ENCODE assay signal across 1 cellular context in the genomic region with DNA sequence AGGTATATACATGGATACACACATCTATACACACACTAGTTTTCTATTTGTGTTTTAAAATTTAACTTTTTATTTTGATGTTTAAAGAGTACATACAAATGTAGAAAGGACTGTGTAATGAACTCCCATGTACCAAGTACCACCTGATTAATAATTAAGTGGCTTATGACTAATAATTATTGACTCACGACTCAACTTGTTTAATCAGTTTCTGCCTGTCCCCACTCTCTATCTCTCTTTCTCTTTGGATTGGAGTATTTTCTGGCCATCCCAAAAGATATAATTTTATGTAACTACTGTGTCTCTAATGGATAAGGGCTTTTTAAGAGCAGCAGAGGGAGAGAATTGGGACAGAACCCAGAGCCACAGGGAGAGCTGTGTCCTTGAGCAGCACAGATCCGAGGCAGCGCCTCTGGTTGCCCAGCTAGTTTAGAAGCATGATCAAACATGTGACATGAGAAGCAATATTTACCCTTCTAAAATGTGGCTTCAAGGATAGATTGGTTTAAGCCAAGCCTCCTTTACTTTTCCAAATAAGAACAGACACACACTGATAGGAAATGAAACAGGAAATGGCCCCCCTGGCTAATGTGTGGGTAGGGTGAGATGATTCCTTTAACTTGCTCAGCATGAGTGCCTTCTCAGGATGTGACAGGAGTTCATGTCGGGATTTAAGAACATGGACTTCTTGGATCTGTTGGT.
TF ChIP-seq lines count a peak whose summit lies in the region.

No MANE protein-coding gene starts in this region.

TF ChIP-seq in HepG2, 621 proteins besides CTCF, POLR2A, EP300 and RAD21 (continued from another document):
- TF ChIP-seq ZNF274 (CRISPR knock-in tag; IDR thresholded peaks at IDR 0.05) = no peak
- TF ChIP-seq ESRRA (CRISPR knock-in tag; IDR thresholded peaks at IDR 0.05; ENCODE audit: low read depth) = no peak
- TF ChIP-seq, protein P1, sequence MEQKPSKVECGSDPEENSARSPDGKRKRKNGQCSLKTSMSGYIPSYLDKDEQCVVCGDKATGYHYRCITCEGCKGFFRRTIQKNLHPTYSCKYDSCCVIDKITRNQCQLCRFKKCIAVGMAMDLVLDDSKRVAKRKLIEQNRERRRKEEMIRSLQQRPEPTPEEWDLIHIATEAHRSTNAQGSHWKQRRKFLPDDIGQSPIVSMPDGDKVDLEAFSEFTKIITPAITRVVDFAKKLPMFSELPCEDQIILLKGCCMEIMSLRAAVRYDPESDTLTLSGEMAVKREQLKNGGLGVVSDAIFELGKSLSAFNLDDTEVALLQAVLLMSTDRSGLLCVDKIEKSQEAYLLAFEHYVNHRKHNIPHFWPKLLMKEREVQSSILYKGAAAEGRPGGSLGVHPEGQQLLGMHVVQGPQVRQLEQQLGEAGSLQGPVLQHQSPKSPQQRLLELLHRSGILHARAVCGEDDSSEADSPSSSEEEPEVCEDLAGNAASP (CRISPR knock-in tag; IDR thresholded peaks at IDR 0.05; ENCODE audit: borderline replicate concordance) = no peak
- TF ChIP-seq ARNTL (CRISPR knock-in tag; IDR thresholded peaks at IDR 0.05) = 0 out of 2 replicates have a peak, but pooled peaks have one; percentile 40
- TF ChIP-seq, protein P2, sequence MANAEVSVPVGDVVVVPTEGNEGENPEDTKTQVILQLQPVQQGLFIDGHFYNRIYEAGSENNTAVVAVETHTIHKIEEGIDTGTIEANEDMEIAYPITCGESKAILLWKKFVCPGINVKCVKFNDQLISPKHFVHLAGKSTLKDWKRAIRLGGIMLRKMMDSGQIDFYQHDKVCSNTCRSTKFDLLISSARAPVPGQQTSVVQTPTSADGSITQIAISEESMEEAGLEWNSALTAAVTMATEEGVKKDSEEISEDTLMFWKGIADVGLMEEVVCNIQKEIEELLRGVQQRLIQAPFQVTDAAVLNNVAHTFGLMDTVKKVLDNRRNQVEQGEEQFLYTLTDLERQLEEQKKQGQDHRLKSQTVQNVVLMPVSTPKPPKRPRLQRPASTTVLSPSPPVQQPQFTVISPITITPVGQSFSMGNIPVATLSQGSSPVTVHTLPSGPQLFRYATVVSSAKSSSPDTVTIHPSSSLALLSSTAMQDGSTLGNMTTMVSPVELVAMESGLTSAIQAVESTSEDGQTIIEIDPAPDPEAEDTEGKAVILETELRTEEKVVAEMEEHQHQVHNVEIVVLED (CRISPR knock-in tag; IDR thresholded peaks at IDR 0.05; ENCODE audit: borderline replicate concordance) = no peak
